ENCODE assay signal across 28 cellular contexts in the genomic region with DNA sequence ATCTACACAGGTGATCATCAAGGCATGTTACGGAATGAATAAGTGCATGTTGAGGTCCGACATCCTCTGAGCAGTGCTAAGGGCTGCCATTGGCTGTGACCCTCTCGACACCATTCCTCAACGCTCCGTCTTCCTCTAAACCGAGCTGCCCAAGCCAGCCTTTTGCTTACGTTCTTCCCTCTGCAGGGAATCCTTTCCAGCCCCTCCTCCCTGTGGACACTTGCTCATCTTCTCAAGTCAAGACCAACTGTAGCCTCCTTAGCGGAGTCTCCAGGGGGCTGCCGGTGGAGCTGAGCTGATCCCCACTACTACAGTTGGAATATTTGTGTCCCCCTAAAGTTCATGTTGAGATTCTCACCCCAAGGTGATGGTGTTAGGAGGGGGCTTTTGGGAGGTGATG.
"Had no signal": no experiment of that assay in that cellular context is flagged by ENCODE, and none has a peak within 500 bp of the region (broad histone marks: within the 10 kb centered on the region; RNA-seq: fewer than 3 reads in every experiment).

No MANE protein-coding gene starts in this region.

- H3K36me3 Mint-ChIP-seq: immature natural killer cell; memory B cell; naive thymus-derived CD8-positive, alpha-beta T cell; stimulated activated naive B cell treated with anti-CD40 and anti-IgM and Interleukin-4, amounts not matched to agents 10 μg/mL and 1 μg/mL and 100 μg/mL, for 72 hours had no signal

- H3K4me1 ChIP-seq: heart left ventricle, left lung, pancreas, psoas muscle, stomach, testis, thyroid gland, transverse colon, uterus had no signal

- H3K9me3 ChIP-seq: mucosa of descending colon, pancreas, psoas muscle, testis, thyroid gland, transverse colon, uterus had no signal

- H3K27ac Mint-ChIP-seq: immature natural killer cell; memory B cell; naive thymus-derived CD8-positive, alpha-beta T cell; nephron; stimulated activated naive B cell treated with anti-CD40 and anti-IgM and Interleukin-4, amounts not matched to agents 10 μg/mL and 1 μg/mL and 100 μg/mL, for 72 hours had no signal

- H3K4me3 ChIP-seq: heart left ventricle, left lung, mucosa of descending colon, pancreas, psoas muscle, skin epidermis, stomach, testis, thyroid gland, transverse colon, uterus had no signal

- H3K4me1 Mint-ChIP-seq: immature natural killer cell; memory B cell; naive thymus-derived CD8-positive, alpha-beta T cell; neural crest cell; stimulated activated naive B cell treated with anti-CD40 and anti-IgM and Interleukin-4, amounts not matched to agents 10 μg/mL and 1 μg/mL and 100 μg/mL, for 72 hours had no signal

- H3K4me3 Mint-ChIP-seq: immature natural killer cell; memory B cell; naive thymus-derived CD8-positive, alpha-beta T cell; nephron; neural crest cell; stimulated activated naive B cell treated with anti-CD40 and anti-IgM and Interleukin-4, amounts not matched to agents 10 μg/mL and 1 μg/mL and 100 μg/mL, for 72 hours had no signal

- H3K36me3 ChIP-seq: heart left ventricle, left lung, pancreas, stomach, thyroid gland, transverse colon, uterus had no signal

- DNase-seq: heart left ventricle; hypothalamus; immature natural killer cell; kidney; left colon; left lung; midbrain; mucosa of descending colon; naive thymus-derived CD8-positive, alpha-beta T cell; nucleus accumbens; pancreas; psoas muscle; stimulated activated CD4-positive, alpha-beta T cell treated with anti-CD3 and anti-CD28 coated beads, Interleukin-12 subunit alpha, Interleukin-12 subunit beta, amount 100 ng/mL, for 4 hours; stimulated activated CD4-positive, alpha-beta T cell treated with anti-CD3 and anti-CD28 coated beads, Interleukin-15, amount 100 ng/mL, for 24 hours; stimulated activated CD4-positive, alpha-beta T cell treated with anti-CD3 and anti-CD28 coated beads, Interleukin-2, amount 100 ng/mL, for 24 hours; stimulated activated CD4-positive, alpha-beta T cell treated with anti-CD3 and anti-CD28 coated beads, Interleukin-4, amount 100 ng/mL, for 1 hour; stimulated activated naive B cell treated with anti-CD40 and anti-IgM and Interleukin-4, amounts not matched to agents 10 μg/mL and 1 μg/mL and 100 μg/mL, for 72 hours; stimulated activated naive CD8-positive, alpha-beta T cell treated with anti-CD3 and anti-CD28 coated beads, Interleukin-15, Interleukin-2, amounts not matched to agents 100 U/mL and 50 U/mL, for 24 hours; stomach; testis; thyroid gland; transverse colon; uterus had no signal

- H3K27me3 ChIP-seq: heart left ventricle, left lung, pancreas, stomach, testis, thyroid gland, transverse colon, uterus had no signal

- ATAC-seq: heart left ventricle; left colon; left lung; mucosa of descending colon; naive thymus-derived CD8-positive, alpha-beta T cell; pancreas; psoas muscle; sciatic nerve; stimulated activated naive B cell treated with anti-CD40 and anti-IgM and Interleukin-4, amounts not matched to agents 10 μg/mL and 1 μg/mL and 100 μg/mL, for 72 hours; stimulated activated naive CD8-positive, alpha-beta T cell treated with anti-CD3 and anti-CD28 coated beads, Interleukin-15, Interleukin-2, amounts not matched to agents 100 U/mL and 50 U/mL, for 24 hours had no signal

- H3K9me3 Mint-ChIP-seq: immature natural killer cell, memory B cell had no signal

- H3K27me3 Mint-ChIP-seq: memory B cell had no signal

- H3K27ac ChIP-seq: heart left ventricle, left lung, pancreas, psoas muscle, skin epidermis, stomach, testis, thyroid gland, transverse colon, uterus had no signal
